ENCODE assay signal across 8 cellular contexts in genomic region chr22:17781319-17782031, GRCh38. TPM values are rescaled to one million over a fixed set of nuclear protein-coding genes. Genes with fewer than 3 reads are reported as not detected.
DNase-seq lines count a peak whose midpoint lies in the region; ATAC-seq and TF ChIP-seq lines count a peak whose summit lies in the region.

No MANE protein-coding gene starts in this region.

- no peaks in the 10 kb centered on the region for H3K9me3 Mint-ChIP-seq in CD8-positive, alpha-beta memory T cell
- no peaks in the 10 kb centered on the region for H3K9me3 Mint-ChIP-seq in activated naive CD4-positive, alpha-beta T cell treated with anti-CD3 and anti-CD28 coated beads, Interleukin-2, amount 50 U/mL, for 24 hours

- POLR2A ChIA-PET in CD8-positive, alpha-beta memory T cell (lab: Charles Lee) = no interaction called here

- H3K4me1 Mint-ChIP-seq in CD8-positive, alpha-beta memory T cell = peaks cover 45 to 63% (median 48%) of the 10 kb centered on the region in 3 donors
- H3K4me1 Mint-ChIP-seq in activated naive CD4-positive, alpha-beta T cell treated with anti-CD3 and anti-CD28 coated beads, Interleukin-2, amount 50 U/mL, for 24 hours = peaks cover 52% of the 10 kb centered on the region

- H3K4me2 ChIP-seq in OCI-LY1 (ENCODE audit: low read length) = peak overlapping the region; percentile 73; the same call in 1 of the 2 replicates

- no peak overlapping the region for H3K9ac ChIP-seq in OCI-LY1 (ENCODE audit: low read length)

- H4K20me1 ChIP-seq in OCI-LY1 (ENCODE audit: insufficient read depth, low read length) = no peaks in the 10 kb centered on the region

- no peak overlapping the region for H2AFZ ChIP-seq in OCI-LY1 (ENCODE audit: low read length)

- no peaks in the 10 kb centered on the region for H3K27me3 ChIP-seq in CD8-positive, alpha-beta memory T cell (ENCODE audit: insufficient read depth, low read length, poor library complexity, severe bottlenecking)
- H3K27me3 ChIP-seq in OCI-LY1 (ENCODE audit: insufficient read depth, low read length) (no peaks in the 10 kb centered on the region), lower lobe of right lung (ENCODE audit: low read depth) (peaks cover 4% of the 10 kb centered on the region), tibial artery (peaks cover 0 to 14% of the 10 kb centered on the region in 2 donors)

- peaks cover 0 to 11% (median 1%) of the 10 kb centered on the region in 3 donors for H3K36me3 Mint-ChIP-seq in CD8-positive, alpha-beta memory T cell
- H3K36me3 Mint-ChIP-seq in activated naive CD4-positive, alpha-beta T cell treated with anti-CD3 and anti-CD28 coated beads, Interleukin-2, amount 50 U/mL, for 24 hours = no peaks in the 10 kb centered on the region

- no peaks in the 10 kb centered on the region for H3F3A ChIP-seq in OCI-LY1 (ENCODE audit: insufficient read depth, low read length)

- H3K27me3 Mint-ChIP-seq in CD8-positive, alpha-beta memory T cell = peaks cover 0 to 1% of the 10 kb centered on the region in 2 donors
- no peaks in the 10 kb centered on the region for H3K27me3 Mint-ChIP-seq in activated naive CD4-positive, alpha-beta T cell treated with anti-CD3 and anti-CD28 coated beads, Interleukin-2, amount 50 U/mL, for 24 hours

- H3K27ac Mint-ChIP-seq in CD8-positive, alpha-beta memory T cell = peak overlapping the region in 7 of 8 donors; percentile 74 to 95 (median 86)
- H3K27ac Mint-ChIP-seq in activated naive CD4-positive, alpha-beta T cell treated with anti-CD3 and anti-CD28 coated beads, Interleukin-2, amount 50 U/mL, for 24 hours = peak overlapping the region; percentile 56

- H3K79me2 ChIP-seq in OCI-LY1 (ENCODE audit: insufficient read depth, low read length) = no peaks in the 10 kb centered on the region

- no peak overlapping the region for H3K27ac ChIP-seq in CD8-positive, alpha-beta memory T cell (ENCODE audit: low read depth, low read length)
- H3K27ac ChIP-seq in OCI-LY1 (ENCODE audit: low read depth, low read length, poor library complexity, severe bottlenecking) = peak overlapping the region; percentile 80
- no peak overlapping the region for H3K27ac ChIP-seq in lower lobe of right lung
- H3K27ac ChIP-seq in tibial artery = no peak overlapping the region

- CTCF ChIA-PET in CD8-positive, alpha-beta memory T cell (lab: Charles Lee) = interaction anchor here (1.1 to 5.8 kb wide), 4 partner anchors 14 to 38 kb away, joined by 4 to 54 read pairs (median 4); no protein-coding TSS in a partner anchor

- peak; percentile 36 for ATAC-seq in GM21423 (IDR thresholded peaks at IDR 0.05; ENCODE audit: unreplicated experiment)
- peak; percentile 29 to 42 for ATAC-seq in lower lobe of right lung

- DNase-seq in CD8-positive, alpha-beta memory T cell = peak; percentile 30 to 74 (median 47)
- DNase-seq in lower lobe of right lung (no peak), NOMO-1 (lab: John Stamatoyannopoulos, UW; ENCODE audit: unreplicated experiment in 2 of 2) (no peak), hypothalamus (lab: John Stamatoyannopoulos, UW) (no peak), tibial artery (no peak)

- H3K9me2 ChIP-seq in OCI-LY1 (ENCODE audit: low read depth, low read length) = no peaks in the 10 kb centered on the region

- peak overlapping the region; percentile 35 to 70 (median 53) for H3K4me3 Mint-ChIP-seq in CD8-positive, alpha-beta memory T cell
- peak overlapping the region; percentile 36 for H3K4me3 Mint-ChIP-seq in activated naive CD4-positive, alpha-beta T cell treated with anti-CD3 and anti-CD28 coated beads, Interleukin-2, amount 50 U/mL, for 24 hours

- H3K4me3 ChIP-seq in CD8-positive, alpha-beta memory T cell (ENCODE audit: low read length) = no peak overlapping the region
- no peak overlapping the region for H3K4me3 ChIP-seq in OCI-LY1 (ENCODE audit: low read depth, low read length, poor library complexity, severe bottlenecking)
- no peak overlapping the region for H3K4me3 ChIP-seq in lower lobe of right lung
- no peak overlapping the region for H3K4me3 ChIP-seq in tibial artery

- intact Hi-C loops in lower lobe of right lung (cut with DNase I) (no loop called here), tibial artery (cut with DNase I; ENCODE audit: low total_unique reads) (loop anchor here (10.0 kb wide), 1 partner anchor 227 kb away; no protein-coding TSS in a partner anchor)

- TF ChIP-seq CTCF in OCI-LY1 (IDR thresholded peaks at IDR 0.05; ENCODE audit: low read length) = no peak
- no peak for TF ChIP-seq CTCF in lower lobe of right lung (IDR thresholded peaks at IDR 0.05)
- TF ChIP-seq CTCF in tibial artery (IDR thresholded peaks at IDR 0.05) = no peak

- H3K4me1 ChIP-seq in CD8-positive, alpha-beta memory T cell (ENCODE audit: insufficient read depth, low read length) = peaks cover 56% of the 10 kb centered on the region
- H3K4me1 ChIP-seq in OCI-LY1 (ENCODE audit: insufficient read depth, low read length, severe bottlenecking) (peaks cover 56% of the 10 kb centered on the region), lower lobe of right lung (peaks cover 21% of the 10 kb centered on the region), tibial artery (peaks cover 0 to 27% (median 12%) of the 10 kb centered on the region in 4 donors)

- H3K36me3 ChIP-seq in CD8-positive, alpha-beta memory T cell (ENCODE audit: insufficient read depth, low read length) = no peaks in the 10 kb centered on the region
- no peaks in the 10 kb centered on the region for H3K36me3 ChIP-seq in OCI-LY1 (ENCODE audit: insufficient read depth, low read length)
- no peaks in the 10 kb centered on the region for H3K36me3 ChIP-seq in lower lobe of right lung
- no peaks in the 10 kb centered on the region for H3K36me3 ChIP-seq in tibial artery

- no peaks in the 10 kb centered on the region for H3K9me3 ChIP-seq in CD8-positive, alpha-beta memory T cell (ENCODE audit: low read length)
- H3K9me3 ChIP-seq in OCI-LY1 (ENCODE audit: low read length) (no peaks in the 10 kb centered on the region), lower lobe of right lung (no peaks in the 10 kb centered on the region), tibial artery (no peaks in the 10 kb centered on the region)

RNA-seq across cellular contexts. Expression of gene BID, which starts 7.2 kb away (rescaled TPM):
- 10 to 100 TPM; 11.5 to 14.1 TPM for total RNA-seq in CD8-positive, alpha-beta memory T cell
- polyA plus RNA-seq in CD8-positive, alpha-beta memory T cell = 72.5 TPM
- 34.3 TPM for total RNA-seq in lower lobe of right lung

Comparison
In these comparisons a context has a peak if more than half of its experiments do, and no peak if none do; other contexts are left out.
1. DNase-seq: peak in CD8-positive, alpha-beta memory T cell (5 of 5); none in lower lobe of right lung (single experiment), NOMO-1 (0 of 2), hypothalamus (0 of 51) and tibial artery (0 of 2).